ENCODE assay signal across 8 cellular contexts in the genomic region with DNA sequence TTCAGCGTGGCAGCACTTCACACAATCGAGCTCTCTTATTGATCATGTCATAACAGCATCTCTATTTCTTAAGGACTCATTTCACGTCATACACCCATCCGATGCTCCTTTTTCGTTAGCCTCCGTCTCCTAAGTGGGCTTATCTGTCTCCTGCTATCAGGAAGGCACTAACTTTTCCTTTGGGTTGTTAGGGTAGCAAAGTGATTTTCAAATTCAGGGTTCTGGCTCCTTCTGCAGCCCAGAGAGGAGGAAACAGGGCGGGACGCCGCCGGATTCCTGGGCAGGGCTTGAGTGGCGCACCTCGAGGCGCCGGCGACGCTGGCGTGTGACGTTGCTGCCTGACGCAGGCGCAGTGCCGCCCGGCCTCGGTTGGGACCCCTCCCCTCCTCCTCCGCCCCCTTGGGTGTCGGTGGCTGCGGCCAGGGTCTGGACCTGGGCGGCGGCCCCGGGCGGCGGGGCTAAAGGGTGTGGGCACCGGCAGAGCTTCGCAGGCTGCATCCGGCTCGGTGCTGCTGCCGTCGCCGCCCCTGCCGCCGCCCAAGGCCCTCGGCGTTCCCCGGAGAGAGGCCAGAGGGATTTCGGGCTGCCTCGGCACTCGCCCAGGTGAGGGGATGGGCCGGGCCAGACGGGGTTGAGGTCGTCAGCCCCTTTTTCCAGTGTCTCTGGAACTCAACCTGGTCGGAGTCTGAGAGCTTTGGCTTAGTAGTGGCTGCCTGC. TPM values are rescaled to one million over a fixed set of nuclear protein-coding genes. Genes with fewer than 3 reads are reported as not detected.
DNase-seq lines count a peak whose midpoint lies in the region; ATAC-seq and TF ChIP-seq lines count a peak whose summit lies in the region.

A gene with protein sequence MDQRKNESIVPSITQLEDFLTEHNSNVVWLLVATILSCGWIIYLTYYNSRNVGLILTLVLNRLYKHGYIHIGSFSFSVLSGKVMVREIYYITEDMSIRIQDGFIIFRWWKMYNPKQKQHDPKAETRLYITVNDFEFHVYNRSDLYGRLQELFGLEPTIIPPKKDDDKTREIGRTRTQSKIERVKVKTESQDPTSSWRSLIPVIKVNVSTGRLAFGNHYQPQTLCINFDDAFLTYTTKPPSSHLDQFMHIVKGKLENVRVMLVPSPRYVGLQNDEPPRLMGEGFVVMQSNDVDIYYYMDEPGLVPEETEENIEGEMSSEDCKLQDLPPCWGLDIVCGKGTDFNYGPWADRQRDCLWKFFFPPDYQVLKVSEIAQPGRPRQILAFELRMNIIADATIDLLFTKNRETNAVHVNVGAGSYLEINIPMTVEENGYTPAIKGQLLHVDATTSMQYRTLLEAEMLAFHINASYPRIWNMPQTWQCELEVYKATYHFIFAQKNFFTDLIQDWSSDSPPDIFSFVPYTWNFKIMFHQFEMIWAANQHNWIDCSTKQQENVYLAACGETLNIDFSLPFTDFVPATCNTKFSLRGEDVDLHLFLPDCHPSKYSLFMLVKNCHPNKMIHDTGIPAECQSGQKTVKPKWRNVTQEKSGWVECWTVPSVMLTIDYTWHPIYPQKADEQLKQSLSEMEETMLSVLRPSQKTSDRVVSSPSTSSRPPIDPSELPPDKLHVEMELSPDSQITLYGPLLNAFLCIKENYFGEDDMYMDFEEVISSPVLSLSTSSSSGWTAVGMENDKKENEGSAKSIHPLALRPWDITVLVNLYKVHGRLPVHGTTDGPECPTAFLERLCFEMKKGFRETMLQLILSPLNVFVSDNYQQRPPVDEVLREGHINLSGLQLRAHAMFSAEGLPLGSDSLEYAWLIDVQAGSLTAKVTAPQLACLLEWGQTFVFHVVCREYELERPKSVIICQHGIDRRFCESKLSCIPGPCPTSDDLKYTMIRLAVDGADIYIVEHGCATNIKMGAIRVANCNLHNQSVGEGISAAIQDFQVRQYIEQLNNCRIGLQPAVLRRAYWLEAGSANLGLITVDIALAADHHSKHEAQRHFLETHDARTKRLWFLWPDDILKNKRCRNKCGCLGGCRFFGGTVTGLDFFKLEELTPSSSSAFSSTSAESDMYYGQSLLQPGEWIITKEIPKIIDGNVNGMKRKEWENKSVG (N-terminal part only) (plus strand): TSS at position 350 of the 717 bp plus-strand sequence. CDS start 18,317 bp downstream, outside the sequence.

- H3K36me3 Mint-ChIP-seq in activated naive CD8-positive, alpha-beta T cell treated with anti-CD3 and anti-CD28 coated beads, Interleukin-2, amount 50 U/mL, for 24 hours (ENCODE audit: low read depth), result peaks cover 18% of the 10 kb centered on the region

- H3K4me1 Mint-ChIP-seq in activated naive CD8-positive, alpha-beta T cell treated with anti-CD3 and anti-CD28 coated beads, Interleukin-2, amount 50 U/mL, for 24 hours, result peaks cover 70% of the 10 kb centered on the region

- POLR2A ChIA-PET in GM10248 (lab: Yijun Ruan, JAX), result no interaction called here

- H3K27me3 Mint-ChIP-seq in activated naive CD8-positive, alpha-beta T cell treated with anti-CD3 and anti-CD28 coated beads, Interleukin-2, amount 50 U/mL, for 24 hours, result no peaks in the 10 kb centered on the region

- peaks cover 7% of the 10 kb centered on the region for H3K4me1 ChIP-seq in cardiac muscle cell (ENCODE audit: low read depth)
- H3K4me1 ChIP-seq in parathyroid adenoma, result no peaks in the 10 kb centered on the region
- peaks cover 0 to 30% (median 7%) of the 10 kb centered on the region in 4 donors for H3K4me1 ChIP-seq in tibial nerve

- peak; percentile 97 for ATAC-seq in HG02571 (IDR thresholded peaks at IDR 0.05; ENCODE audit: unreplicated experiment)
- ATAC-seq in activated naive CD8-positive, alpha-beta T cell treated with anti-CD3 and anti-CD28 coated beads, Interleukin-2, amount 50 U/mL, for 24 hours, result peak; percentile 95

- H3K9ac ChIP-seq in parathyroid adenoma, result peak within 1 kb of the TSS; percentile 72

- peak; percentile 61 to 97 for TF ChIP-seq EP300 in tibial nerve (IDR thresholded peaks at IDR 0.05)

- no peak for TF ChIP-seq CTCF in GM10248 (IDR thresholded peaks at IDR 0.05; ENCODE audit: control extremely low read depth, extremely low read depth, low read depth, missing control alignments)
- no peak for TF ChIP-seq CTCF in cardiac muscle cell (IDR thresholded peaks at IDR 0.05; ENCODE audit: low read depth, low read length)
- TF ChIP-seq CTCF in parathyroid adenoma (IDR thresholded peaks at IDR 0.05), result no peak
- peak in 1 of 5 experiments; percentile 12 for TF ChIP-seq CTCF in tibial nerve (IDR thresholded peaks at IDR 0.05)

- H2AFZ ChIP-seq in parathyroid adenoma, result peak within 1 kb of the TSS; percentile 99

- H3K9me3 Mint-ChIP-seq in activated naive CD8-positive, alpha-beta T cell treated with anti-CD3 and anti-CD28 coated beads, Interleukin-2, amount 50 U/mL, for 24 hours, result no peaks in the 10 kb centered on the region

- H3K9me3 ChIP-seq in cardiac muscle cell (ENCODE audit: low read depth) (no peaks in the 10 kb centered on the region), parathyroid adenoma (ENCODE audit: control insufficient read depth, low read length) (no peaks in the 10 kb centered on the region), tibial nerve (no peaks in the 10 kb centered on the region)

- peak within 1 kb of the TSS; percentile 97 for H3K4me2 ChIP-seq in parathyroid adenoma (ENCODE audit: low read length)

- peak; percentile 26 to 79 for TF ChIP-seq POLR2A in tibial nerve (IDR thresholded peaks at IDR 0.05)

- CTCF ChIA-PET in GM10248 (lab: Yijun Ruan, JAX), result no interaction called here

- peak within 1 kb of the TSS; percentile 94 for H3K4me3 ChIP-seq in cardiac muscle cell
- H3K4me3 ChIP-seq in parathyroid adenoma (ENCODE audit: low read depth, low read length), result peak within 1 kb of the TSS; percentile 98
- H3K4me3 ChIP-seq in tibial nerve, result peak within 1 kb of the TSS; percentile 75 to 94 (median 87)

- H3K4me3 Mint-ChIP-seq in activated naive CD8-positive, alpha-beta T cell treated with anti-CD3 and anti-CD28 coated beads, Interleukin-2, amount 50 U/mL, for 24 hours, result peak within 1 kb of the TSS; percentile 94

- H3K79me2 ChIP-seq in parathyroid adenoma, result peaks cover 9% of the 10 kb centered on the region

- no peaks in the 10 kb centered on the region for H3K27me3 ChIP-seq in cardiac muscle cell
- H3K27me3 ChIP-seq in parathyroid adenoma (ENCODE audit: control insufficient read depth, insufficient read depth, low read length), result no peaks in the 10 kb centered on the region
- no peaks in the 10 kb centered on the region for H3K27me3 ChIP-seq in tibial nerve

- DNase-seq in GM10248 (ENCODE audit: extremely low spot score) (peak; percentile 94), NCI-H1048 (lab: John Stamatoyannopoulos, UW) (peak; percentile 62), SW 1271 (lab: John Stamatoyannopoulos, UW) (peak; percentile 8 to 66), cardiac muscle cell (ENCODE audit: low read depth in 1 of 2, low spot score in 1 of 2) (peak; percentile 85 to 94), tibial nerve (ENCODE audit: low spot score in 2 of 2) (peak; percentile 73 to 75)
- DNase-seq in activated naive CD8-positive, alpha-beta T cell treated with anti-CD3 and anti-CD28 coated beads, Interleukin-2, amount 50 U/mL, for 24 hours, result peak; percentile 90

- peaks cover 7% of the 10 kb centered on the region for H3K36me3 ChIP-seq in cardiac muscle cell
- H3K36me3 ChIP-seq in parathyroid adenoma (ENCODE audit: control insufficient read depth, insufficient read depth, low read length), result no peaks in the 10 kb centered on the region
- peaks cover 0 to 23% (median 0%) of the 10 kb centered on the region in 3 donors for H3K36me3 ChIP-seq in tibial nerve

- H3K27ac ChIP-seq in cardiac muscle cell (peak within 1 kb of the TSS; percentile 70), parathyroid adenoma (peak within 1 kb of the TSS; percentile 81), tibial nerve (peak within 1 kb of the TSS; percentile 94 to 99 (median 97))

- 0% methylated on average over 10 to 24 of the region's 50 CpGs for WGBS in tibial nerve, 2 donors

- H3K27ac Mint-ChIP-seq in activated naive CD8-positive, alpha-beta T cell treated with anti-CD3 and anti-CD28 coated beads, Interleukin-2, amount 50 U/mL, for 24 hours, result peak within 1 kb of the TSS; percentile 93

RNA-seq across cellular contexts. Expression of the gene that starts here (rescaled TPM):
- 69.1 and 121 TPM in 2 replicates for total RNA-seq in cardiac muscle cell
- 20.1 and 29.6 TPM in 2 replicates for polyA plus RNA-seq in cardiac muscle cell
- 100 to 1,000 TPM; 111 to 148 (median 141) TPM for total RNA-seq in tibial nerve

Comparison
In these comparisons a context has a peak if more than half of its experiments do, and no peak if none do; other contexts are left out.
1. Peak in every context shown above with its lines: DNase-seq, ATAC-seq, H3K4me3 ChIP-seq and H3K27ac ChIP-seq.
2. DNase-seq: peak in every context shown above with its lines; median percentile 94 in GM10248; 90 in activated naive CD8-positive, alpha-beta T cell treated with anti-CD3 and anti-CD28 coated beads, Interleukin-2, amount 50 U/mL, for 24 hours; 90 in cardiac muscle cell; 74 in tibial nerve; 62 in NCI-H1048; 37 in SW 1271.